19 cellular contexts compared by ENCODE assay signal in genomic region chr14:49552630-49553029, GRCh38. TPM values are rescaled to one million over a fixed set of nuclear protein-coding genes. Genes with fewer than 3 reads are reported as not detected.
DNase-seq lines count a peak whose midpoint lies in the region; ATAC-seq and TF ChIP-seq lines count a peak whose summit lies in the region.
"Had no signal": no experiment of that assay in that cellular context is flagged by ENCODE, and none has a peak within 500 bp of the region (broad histone marks: within the 10 kb centered on the region; RNA-seq: fewer than 3 reads in every experiment).

No MANE protein-coding gene starts in this region.

- TF ChIP-seq CTCF in osteoblast (IDR thresholded peaks at IDR 0.05; ENCODE audit: extremely low read depth, low read depth, low read length), result no peak
- TF ChIP-seq CTCF in omental fat pad (IDR thresholded peaks at IDR 0.05), result no peak
- TF ChIP-seq CTCF in brain microvascular endothelial cell (IDR thresholded peaks at IDR 0.05; ENCODE audit: low read depth, low read length, missing control alignments), result no peak

- no peaks in the 10 kb centered on the region for H3K4me1 ChIP-seq in osteoblast (ENCODE audit: insufficient read depth, low read length)
- H3K4me1 ChIP-seq: BLaER1 treated with 17β-estradiol and CSF1 and Interleukin-3, amounts not matched to agents 10 nM and 100 nM; SJCRH30 had no signal

- H4K20me1 ChIP-seq in osteoblast (ENCODE audit: insufficient read depth, low read length), result no peaks in the 10 kb centered on the region
- H4K20me1 ChIP-seq: BLaER1 treated with 17β-estradiol and CSF1 and Interleukin-3, amounts not matched to agents 10 nM and 100 nM had no signal

- in situ Hi-C loops in brain microvascular endothelial cell (cut with HindIII; ENCODE audit: low pct_ligation_motif_present, low sequenced_read_pairs), result no loop called here

- no peaks in the 10 kb centered on the region for H3K9me3 ChIP-seq in osteoblast (ENCODE audit: low read depth, low read length)
- H3K9me3 ChIP-seq: A549, SJCRH30 had no signal

- H3K4me2 ChIP-seq in osteoblast (ENCODE audit: insufficient read depth, low read length), result no peak overlapping the region
- H3K4me2 ChIP-seq: A549; BLaER1 treated with 17β-estradiol and CSF1 and Interleukin-3, amounts not matched to agents 10 nM and 100 nM; GM23338 had no signal

- H3K27ac ChIP-seq in osteoblast (ENCODE audit: low read depth, low read length) (no peak overlapping the region), brain microvascular endothelial cell (no peak overlapping the region)
- H3K27ac ChIP-seq: A549; BLaER1 treated with 17β-estradiol and CSF1 and Interleukin-3, amounts not matched to agents 10 nM and 100 nM; SJCRH30 had no signal

- no peak overlapping the region for H2AFZ ChIP-seq in osteoblast (ENCODE audit: low read length)
- H2AFZ ChIP-seq: GM23338 had no signal

- H3K27me3 ChIP-seq in osteoblast (ENCODE audit: insufficient read depth, low read length), result no peaks in the 10 kb centered on the region
- no peaks in the 10 kb centered on the region for H3K27me3 ChIP-seq in brain microvascular endothelial cell (replicated peaks)
- H3K27me3 ChIP-seq: BLaER1 treated with 17β-estradiol and CSF1 and Interleukin-3, amounts not matched to agents 10 nM and 100 nM; SJCRH30 had no signal

- H3K79me2 ChIP-seq in osteoblast (ENCODE audit: insufficient read depth, low read length), result no peaks in the 10 kb centered on the region

- ATAC-seq in HG03432 (IDR thresholded peaks at IDR 0.05; ENCODE audit: unreplicated experiment) (peak; percentile 50), omental fat pad (ENCODE audit: low FRiP score) (no peak)
- ATAC-seq: A549; CD8-positive, alpha-beta T cell; GM23338; K562; PC-3 had no signal

- DNase-seq in NCI-H526 treated with DMSO at 0.1 percent for 48 hours (lab: John Stamatoyannopoulos, UW) (peak; percentile 55), glomerular visceral epithelial cell (ENCODE audit: extremely low spot score) (peak; percentile 17), osteoblast (ENCODE audit: insufficient read length, low spot score, missing footprints) (peak; percentile 68), omental fat pad (ENCODE audit: low spot score) (no peak), brain microvascular endothelial cell (no peak), NCI-H774 (lab: John Stamatoyannopoulos, UW) (no peak)
- DNase-seq: CD8-positive, alpha-beta T cell; HCEC 1CT; NCI-H1105; NCI-H187 treated with DMSO at 0.1 percent for 48 hours; NCI-H226; NCI-H524; PC-3; SJCRH30 had no signal

- H3K36me3 ChIP-seq in osteoblast (ENCODE audit: insufficient read depth, low read length) (no peaks in the 10 kb centered on the region), brain microvascular endothelial cell (replicated peaks) (no peaks in the 10 kb centered on the region)
- H3K36me3 ChIP-seq: BLaER1 treated with 17β-estradiol and CSF1 and Interleukin-3, amounts not matched to agents 10 nM and 100 nM; SJCRH30 had no signal

- H3K4me3 ChIP-seq in osteoblast (ENCODE audit: insufficient read depth, low read length) (no peak overlapping the region), brain microvascular endothelial cell (ENCODE audit: low read depth, low read length) (no peak overlapping the region)
- H3K4me3 ChIP-seq: A549; BLaER1 treated with 17β-estradiol and CSF1 and Interleukin-3, amounts not matched to agents 10 nM and 100 nM; GM23338; K562; SJCRH30 had no signal

RNA-seq across cellular contexts. Expression of gene RPS29, which starts 33.5 kb away (rescaled TPM):
- total RNA-seq in osteoblast (3,421 and 4,153 TPM in 2 replicates), omental fat pad (over 10,000 TPM in 1 of 4 donors, 1,000 to 10,000 TPM in 3; 4,173 to 10,135 (median 9,095) TPM)

RNA-seq across cellular contexts. Expression of gene LRR1, which starts 46.1 kb away (rescaled TPM):
- 7.6 and 16.2 TPM in 2 replicates for total RNA-seq in osteoblast
- total RNA-seq in omental fat pad, result 10 to 100 TPM in 2 of 4 donors, 1 to 10 TPM in 2; 5.0 to 15.6 (median 8.1) TPM

Comparison
In these comparisons a context has a peak if more than half of its experiments do, and no peak if none do; other contexts are left out.
1. DNase-seq: peak in NCI-H526 treated with DMSO at 0.1 percent for 48 hours (single experiment), glomerular visceral epithelial cell (single experiment) and osteoblast (single experiment); none in omental fat pad (single experiment), brain microvascular endothelial cell (single experiment) and NCI-H774 (single experiment).